ENCODE assay signal across 33 cellular contexts in the genomic region with DNA sequence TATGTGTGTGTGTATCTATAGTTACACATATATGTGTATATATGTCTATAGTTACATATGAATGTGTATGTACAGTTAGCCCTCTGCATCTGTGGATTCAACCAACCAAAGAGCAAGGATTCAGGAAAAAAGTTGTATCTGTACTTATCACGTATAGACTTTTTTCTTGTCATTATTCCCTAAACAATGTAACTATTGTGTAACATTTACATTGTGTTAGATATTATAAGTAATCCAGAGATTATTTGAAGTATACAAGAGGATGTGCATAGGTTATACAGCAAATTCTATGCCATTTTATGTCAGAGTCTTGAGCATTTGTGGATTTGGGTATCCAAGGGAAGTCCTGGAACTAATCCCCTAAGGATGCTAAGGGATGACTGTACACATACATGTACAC.
"Had no signal": no experiment of that assay in that cellular context is flagged by ENCODE, and none has a peak within 500 bp of the region (broad histone marks: within the 10 kb centered on the region; RNA-seq: fewer than 3 reads in every experiment).

No MANE protein-coding gene starts in this region.

- H3K4me3 ChIP-seq: adrenal gland, breast epithelium, coronary artery, dorsolateral prefrontal cortex had no signal

- H3K27ac Mint-ChIP-seq: activated CD4-positive, alpha-beta memory T cell treated with anti-CD3 and anti-CD28 coated beads for 36 hours; activated CD4-positive, alpha-beta T cell treated with anti-CD3 and anti-CD28 coated beads for 36 hours; activated CD4-positive, alpha-beta T cell treated with anti-CD3 and anti-CD28 coated beads, Interleukin-2, amount 10 ng/mL, durations not matched to agents 24 days and 14 days; activated CD8-positive, alpha-beta memory T cell treated with anti-CD3 and anti-CD28 coated beads, Interleukin-2, amount 10 ng/mL, durations not matched to agents 7 days and 5 days; activated CD8-positive, alpha-beta T cell treated with anti-CD3 and anti-CD28 coated beads, Interleukin-2, amount 10 ng/mL, durations not matched to agents 7 days and 5 days; activated naive CD4-positive, alpha-beta T cell treated with anti-CD3 and anti-CD28 coated beads for 36 hours; activated naive CD4-positive, alpha-beta T cell treated with anti-CD3 and anti-CD28 coated beads, Interleukin-2, amount 50 U/mL, for 24 hours; activated naive CD8-positive, alpha-beta T cell treated with anti-CD3 and anti-CD28 coated beads for 36 hours; activated naive CD8-positive, alpha-beta T cell treated with anti-CD3 and anti-CD28 coated beads, Interleukin-2, amount 50 U/mL, for 24 hours; activated T-helper 1 cell treated with anti-CD3 and anti-CD28 coated beads, Interleukin-12 subunit alpha, Interleukin-12 subunit beta, Interleukin-2, Interleukin-4 antibody, amounts not matched to agents 30 ng/mL and 10 ng/mL and 1 ng/mL, durations not matched to agents 14 hours and 24 hours and 36 hours; activated T-helper 2 cell treated with anti-CD3 and anti-CD28 coated beads, Interferon-gamma antibody, Interleukin-2, Interleukin-4, amounts not matched to agents 10 μg/mL and 5 μg/mL and 100 μg/mL, durations not matched to agents 14 hours and 24 hours and 36 hours; dendritic cell treated with granulocyte-macrophage colony-stimulating factor and Interleukin-4, amounts not matched to agents 40 ng/mL and 50 ng/mL, for 4 days; endodermal cell had no signal

- H3K4me1 Mint-ChIP-seq: activated CD4-positive, alpha-beta T cell treated with anti-CD3 and anti-CD28 coated beads for 36 hours; activated CD4-positive, alpha-beta T cell treated with anti-CD3 and anti-CD28 coated beads, Interleukin-2, amount 10 ng/mL, durations not matched to agents 24 days and 14 days; activated CD8-positive, alpha-beta memory T cell treated with anti-CD3 and anti-CD28 coated beads, Interleukin-2, amount 10 ng/mL, durations not matched to agents 7 days and 5 days; activated naive CD4-positive, alpha-beta T cell treated with anti-CD3 and anti-CD28 coated beads, Interleukin-2, amount 50 U/mL, for 24 hours; activated naive CD8-positive, alpha-beta T cell treated with anti-CD3 and anti-CD28 coated beads for 36 hours; activated naive CD8-positive, alpha-beta T cell treated with anti-CD3 and anti-CD28 coated beads, Interleukin-2, amount 50 U/mL, for 24 hours; central memory CD8-positive, alpha-beta T cell; endodermal cell had no signal

- H3K36me3 Mint-ChIP-seq: activated CD4-positive, alpha-beta memory T cell treated with anti-CD3 and anti-CD28 coated beads for 36 hours; activated CD8-positive, alpha-beta memory T cell treated with anti-CD3 and anti-CD28 coated beads, Interleukin-2, amount 10 ng/mL, durations not matched to agents 7 days and 5 days; activated naive CD4-positive, alpha-beta T cell treated with anti-CD3 and anti-CD28 coated beads, Interleukin-2, amount 50 U/mL, for 24 hours; activated naive CD8-positive, alpha-beta T cell treated with anti-CD3 and anti-CD28 coated beads for 36 hours; brain had no signal

- H3K9me3 Mint-ChIP-seq: activated CD4-positive, alpha-beta memory T cell treated with anti-CD3 and anti-CD28 coated beads for 36 hours; activated CD4-positive, alpha-beta T cell treated with anti-CD3 and anti-CD28 coated beads, Interleukin-2, amount 10 ng/mL, durations not matched to agents 24 days and 14 days; activated naive CD4-positive, alpha-beta T cell treated with anti-CD3 and anti-CD28 coated beads, Interleukin-2, amount 50 U/mL, for 24 hours; activated naive CD8-positive, alpha-beta T cell treated with anti-CD3 and anti-CD28 coated beads for 36 hours; activated naive CD8-positive, alpha-beta T cell treated with anti-CD3 and anti-CD28 coated beads, Interleukin-2, amount 50 U/mL, for 24 hours; activated T-helper 1 cell treated with anti-CD3 and anti-CD28 coated beads, Interleukin-12 subunit alpha, Interleukin-12 subunit beta, Interleukin-2, Interleukin-4 antibody, amounts not matched to agents 30 ng/mL and 10 ng/mL and 1 ng/mL, durations not matched to agents 14 hours and 24 hours and 36 hours; activated T-helper 2 cell treated with anti-CD3 and anti-CD28 coated beads, Interferon-gamma antibody, Interleukin-2, Interleukin-4, amounts not matched to agents 10 μg/mL and 5 μg/mL and 100 μg/mL, durations not matched to agents 14 hours and 24 hours and 36 hours; brain; central memory CD8-positive, alpha-beta T cell; dendritic cell treated with granulocyte-macrophage colony-stimulating factor and Interleukin-4, amounts not matched to agents 40 ng/mL and 50 ng/mL, for 4 days; endodermal cell had no signal

- FAIRE-seq: frontal cortex had no signal

- H3K27me3 Mint-ChIP-seq: activated CD4-positive, alpha-beta memory T cell treated with anti-CD3 and anti-CD28 coated beads for 36 hours; activated CD4-positive, alpha-beta T cell treated with anti-CD3 and anti-CD28 coated beads for 36 hours; activated CD4-positive, alpha-beta T cell treated with anti-CD3 and anti-CD28 coated beads, Interleukin-2, amount 10 ng/mL, durations not matched to agents 24 days and 14 days; activated CD8-positive, alpha-beta memory T cell treated with anti-CD3 and anti-CD28 coated beads, Interleukin-2, amount 10 ng/mL, durations not matched to agents 7 days and 5 days; activated naive CD8-positive, alpha-beta T cell treated with anti-CD3 and anti-CD28 coated beads for 36 hours; activated naive CD8-positive, alpha-beta T cell treated with anti-CD3 and anti-CD28 coated beads, Interleukin-2, amount 50 U/mL, for 24 hours; brain; central memory CD8-positive, alpha-beta T cell; dendritic cell treated with granulocyte-macrophage colony-stimulating factor and Interleukin-4, amounts not matched to agents 40 ng/mL and 50 ng/mL, for 4 days had no signal

- H3K27ac ChIP-seq: adrenal gland, breast epithelium, coronary artery, dorsolateral prefrontal cortex had no signal

- H3K36me3 ChIP-seq: adrenal gland, breast epithelium had no signal

- ATAC-seq: activated CD4-positive, alpha-beta T cell treated with anti-CD3 and anti-CD28 coated beads for 36 hours; activated CD8-positive, alpha-beta memory T cell treated with anti-CD3 and anti-CD28 coated beads, Interleukin-2, amount 10 ng/mL, durations not matched to agents 7 days and 5 days; activated CD8-positive, alpha-beta T cell treated with anti-CD3 and anti-CD28 coated beads, Interleukin-2, amount 10 ng/mL, durations not matched to agents 7 days and 5 days; activated naive CD8-positive, alpha-beta T cell treated with anti-CD3 and anti-CD28 coated beads, Interleukin-2, amount 50 U/mL, for 24 hours; esophagus mucosa had no signal

- H3K27me3 ChIP-seq: adrenal gland, breast epithelium, dorsolateral prefrontal cortex had no signal

- H3K4me1 ChIP-seq: adrenal gland, breast epithelium had no signal

- DNase-seq: activated CD4-positive, alpha-beta memory T cell treated with anti-CD3 and anti-CD28 coated beads for 36 hours; activated CD4-positive, alpha-beta T cell treated with anti-CD3 and anti-CD28 coated beads for 36 hours; activated CD4-positive, alpha-beta T cell treated with anti-CD3 and anti-CD28 coated beads, Interleukin-2, amount 10 ng/mL, durations not matched to agents 24 days and 14 days; activated CD4-positive, CD25-positive, alpha-beta regulatory T cell; activated CD4-positive, CD25-positive, alpha-beta regulatory T cell treated with anti-CD3 and anti-CD28 coated beads, Interleukin-2, amount 50 U/mL, for 72 hours; activated CD8-positive, alpha-beta memory T cell treated with anti-CD3 and anti-CD28 coated beads, Interleukin-2, amount 10 ng/mL, durations not matched to agents 7 days and 5 days; activated CD8-positive, alpha-beta memory T cell treated with anti-CD3 and anti-CD28 coated beads, Interleukin-2, amount 50 U/mL, for 4 hours; activated CD8-positive, alpha-beta T cell treated with anti-CD3 and anti-CD28 coated beads, Interleukin-2, amount 10 ng/mL, durations not matched to agents 7 days and 5 days; activated effector memory CD4-positive, alpha-beta T cell treated with anti-CD3 and anti-CD28 coated beads, Interleukin-2, amount 50 U/mL, for 16 hours; activated naive CD4-positive, alpha-beta T cell treated with anti-CD3 and anti-CD28 coated beads for 36 hours; activated naive CD8-positive, alpha-beta T cell treated with anti-CD3 and anti-CD28 coated beads for 36 hours; activated naive CD8-positive, alpha-beta T cell treated with anti-CD3 and anti-CD28 coated beads, Interleukin-2, amount 50 U/mL, for 24 hours; activated T-cell treated with anti-CD3 and anti-CD28 coated beads, Interleukin-2, amount 50 U/mL, for 1 hour; activated T-cell treated with anti-CD3 and anti-CD28 coated beads, Interleukin-2, amount 50 U/mL, for 48 hours; adrenal gland; amygdala; aorta; dorsolateral prefrontal cortex; effector memory CD4-positive, alpha-beta T cell; endodermal cell; foreskin fibroblast; head of caudate nucleus; T-helper 2 cell had no signal

- H3K4me3 Mint-ChIP-seq: activated CD4-positive, alpha-beta memory T cell treated with anti-CD3 and anti-CD28 coated beads for 36 hours; activated CD4-positive, alpha-beta T cell treated with anti-CD3 and anti-CD28 coated beads for 36 hours; activated CD4-positive, alpha-beta T cell treated with anti-CD3 and anti-CD28 coated beads, Interleukin-2, amount 10 ng/mL, durations not matched to agents 24 days and 14 days; activated CD8-positive, alpha-beta memory T cell treated with anti-CD3 and anti-CD28 coated beads, Interleukin-2, amount 10 ng/mL, durations not matched to agents 7 days and 5 days; activated CD8-positive, alpha-beta T cell treated with anti-CD3 and anti-CD28 coated beads, Interleukin-2, amount 10 ng/mL, durations not matched to agents 7 days and 5 days; activated naive CD4-positive, alpha-beta T cell treated with anti-CD3 and anti-CD28 coated beads for 36 hours; activated naive CD4-positive, alpha-beta T cell treated with anti-CD3 and anti-CD28 coated beads, Interleukin-2, amount 50 U/mL, for 24 hours; activated naive CD8-positive, alpha-beta T cell treated with anti-CD3 and anti-CD28 coated beads for 36 hours; activated naive CD8-positive, alpha-beta T cell treated with anti-CD3 and anti-CD28 coated beads, Interleukin-2, amount 50 U/mL, for 24 hours; activated T-helper 1 cell treated with anti-CD3 and anti-CD28 coated beads, Interleukin-12 subunit alpha, Interleukin-12 subunit beta, Interleukin-2, Interleukin-4 antibody, amounts not matched to agents 30 ng/mL and 10 ng/mL and 1 ng/mL, durations not matched to agents 14 hours and 24 hours and 36 hours; brain; central memory CD8-positive, alpha-beta T cell; dendritic cell treated with granulocyte-macrophage colony-stimulating factor and Interleukin-4, amounts not matched to agents 40 ng/mL and 50 ng/mL, for 4 days; endodermal cell had no signal

- H3K9me3 ChIP-seq: adrenal gland, breast epithelium had no signal
